In genomic region chr2:119252186-119253113, GRCh38 we compare ENCODE assay signal across 1 cellular context.
TF ChIP-seq lines count a peak whose summit lies in the region.

No MANE protein-coding gene starts in this region.

TF ChIP-seq in GM23338, 12 proteins besides CTCF, POLR2A, EP300 and RAD21 (continued from another document):
- TF ChIP-seq, protein P1, sequence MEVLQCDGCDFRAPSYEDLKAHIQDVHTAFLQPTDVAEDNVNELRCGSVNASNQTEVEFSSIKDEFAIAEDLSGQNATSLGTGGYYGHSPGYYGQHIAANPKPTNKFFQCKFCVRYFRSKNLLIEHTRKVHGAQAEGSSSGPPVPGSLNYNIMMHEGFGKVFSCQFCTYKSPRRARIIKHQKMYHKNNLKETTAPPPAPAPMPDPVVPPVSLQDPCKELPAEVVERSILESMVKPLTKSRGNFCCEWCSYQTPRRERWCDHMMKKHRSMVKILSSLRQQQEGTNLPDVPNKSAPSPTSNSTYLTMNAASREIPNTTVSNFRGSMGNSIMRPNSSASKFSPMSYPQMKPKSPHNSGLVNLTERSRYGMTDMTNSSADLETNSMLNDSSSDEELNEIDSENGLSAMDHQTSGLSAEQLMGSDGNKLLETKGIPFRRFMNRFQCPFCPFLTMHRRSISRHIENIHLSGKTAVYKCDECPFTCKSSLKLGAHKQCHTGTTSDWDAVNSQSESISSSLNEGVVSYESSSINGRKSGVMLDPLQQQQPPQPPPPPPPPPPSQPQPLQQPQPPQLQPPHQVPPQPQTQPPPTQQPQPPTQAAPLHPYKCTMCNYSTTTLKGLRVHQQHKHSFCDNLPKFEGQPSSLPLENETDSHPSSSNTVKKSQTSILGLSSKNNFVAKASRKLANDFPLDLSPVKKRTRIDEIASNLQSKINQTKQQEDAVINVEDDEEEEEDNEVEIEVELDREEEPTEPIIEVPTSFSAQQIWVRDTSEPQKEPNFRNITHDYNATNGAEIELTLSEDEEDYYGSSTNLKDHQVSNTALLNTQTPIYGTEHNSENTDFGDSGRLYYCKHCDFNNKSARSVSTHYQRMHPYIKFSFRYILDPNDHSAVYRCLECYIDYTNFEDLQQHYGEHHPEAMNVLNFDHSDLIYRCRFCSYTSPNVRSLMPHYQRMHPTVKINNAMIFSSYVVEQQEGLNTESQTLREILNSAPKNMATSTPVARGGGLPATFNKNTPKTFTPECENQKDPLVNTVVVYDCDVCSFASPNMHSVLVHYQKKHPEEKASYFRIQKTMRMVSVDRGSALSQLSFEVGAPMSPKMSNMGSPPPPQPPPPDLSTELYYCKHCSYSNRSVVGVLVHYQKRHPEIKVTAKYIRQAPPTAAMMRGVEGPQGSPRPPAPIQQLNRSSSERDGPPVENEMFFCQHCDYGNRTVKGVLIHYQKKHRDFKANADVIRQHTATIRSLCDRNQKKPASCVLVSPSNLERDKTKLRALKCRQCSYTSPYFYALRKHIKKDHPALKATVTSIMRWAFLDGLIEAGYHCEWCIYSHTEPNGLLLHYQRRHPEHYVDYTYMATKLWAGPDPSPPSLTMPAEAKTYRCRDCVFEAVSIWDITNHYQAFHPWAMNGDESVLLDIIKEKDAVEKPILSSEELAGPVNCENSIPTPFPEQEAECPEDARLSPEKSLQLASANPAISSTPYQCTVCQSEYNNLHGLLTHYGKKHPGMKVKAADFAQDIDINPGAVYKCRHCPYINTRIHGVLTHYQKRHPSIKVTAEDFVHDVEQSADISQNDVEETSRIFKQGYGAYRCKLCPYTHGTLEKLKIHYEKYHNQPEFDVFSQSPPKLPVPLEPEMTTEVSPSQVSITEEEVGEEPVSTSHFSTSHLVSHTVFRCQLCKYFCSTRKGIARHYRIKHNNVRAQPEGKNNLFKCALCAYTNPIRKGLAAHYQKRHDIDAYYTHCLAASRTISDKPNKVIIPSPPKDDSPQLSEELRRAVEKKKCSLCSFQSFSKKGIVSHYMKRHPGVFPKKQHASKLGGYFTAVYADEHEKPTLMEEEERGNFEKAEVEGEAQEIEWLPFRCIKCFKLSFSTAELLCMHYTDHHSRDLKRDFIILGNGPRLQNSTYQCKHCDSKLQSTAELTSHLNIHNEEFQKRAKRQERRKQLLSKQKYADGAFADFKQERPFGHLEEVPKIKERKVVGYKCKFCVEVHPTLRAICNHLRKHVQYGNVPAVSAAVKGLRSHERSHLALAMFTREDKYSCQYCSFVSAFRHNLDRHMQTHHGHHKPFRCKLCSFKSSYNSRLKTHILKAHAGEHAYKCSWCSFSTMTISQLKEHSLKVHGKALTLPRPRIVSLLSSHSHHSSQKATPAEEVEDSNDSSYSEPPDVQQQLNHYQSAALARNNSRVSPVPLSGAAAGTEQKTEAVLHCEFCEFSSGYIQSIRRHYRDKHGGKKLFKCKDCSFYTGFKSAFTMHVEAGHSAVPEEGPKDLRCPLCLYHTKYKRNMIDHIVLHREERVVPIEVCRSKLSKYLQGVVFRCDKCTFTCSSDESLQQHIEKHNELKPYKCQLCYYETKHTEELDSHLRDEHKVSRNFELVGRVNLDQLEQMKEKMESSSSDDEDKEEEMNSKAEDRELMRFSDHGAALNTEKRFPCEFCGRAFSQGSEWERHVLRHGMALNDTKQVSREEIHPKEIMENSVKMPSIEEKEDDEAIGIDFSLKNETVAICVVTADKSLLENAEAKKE (CRISPR knock-in tag; IDR thresholded peaks at IDR 0.05), result no peak
- TF ChIP-seq ZNF331 (CRISPR knock-in tag; IDR thresholded peaks at IDR 0.05; ENCODE audit: low read depth) (no peak), STAT1 (IDR thresholded peaks at IDR 0.05; ENCODE audit: unreplicated experiment) (no peak), NANOG (IDR thresholded peaks at IDR 0.05; ENCODE audit: borderline replicate concordance) (no peak), REST (IDR thresholded peaks at IDR 0.05; ENCODE audit: unreplicated experiment) (no peak), ZNF114 (CRISPR knock-in tag; IDR thresholded peaks at IDR 0.05) (no peak), JUNB (IDR thresholded peaks at IDR 0.05; ENCODE audit: unreplicated experiment) (no peak), POLR2AphosphoS5 (IDR thresholded peaks at IDR 0.05; ENCODE audit: low read depth) (no peak), CREB1 (CRISPR knock-in tag; IDR thresholded peaks at IDR 0.05; ENCODE audit: low read depth) (no peak), EZH2phosphoT487 (IDR thresholded peaks at IDR 0.05; ENCODE audit: unreplicated experiment) (no peak)
- TF ChIP-seq, protein P2, sequence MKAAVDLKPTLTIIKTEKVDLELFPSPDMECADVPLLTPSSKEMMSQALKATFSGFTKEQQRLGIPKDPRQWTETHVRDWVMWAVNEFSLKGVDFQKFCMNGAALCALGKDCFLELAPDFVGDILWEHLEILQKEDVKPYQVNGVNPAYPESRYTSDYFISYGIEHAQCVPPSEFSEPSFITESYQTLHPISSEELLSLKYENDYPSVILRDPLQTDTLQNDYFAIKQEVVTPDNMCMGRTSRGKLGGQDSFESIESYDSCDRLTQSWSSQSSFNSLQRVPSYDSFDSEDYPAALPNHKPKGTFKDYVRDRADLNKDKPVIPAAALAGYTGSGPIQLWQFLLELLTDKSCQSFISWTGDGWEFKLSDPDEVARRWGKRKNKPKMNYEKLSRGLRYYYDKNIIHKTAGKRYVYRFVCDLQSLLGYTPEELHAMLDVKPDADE (IDR thresholded peaks at IDR 0.05), result no peak
TF ChIP-seq in GM23338: peak in this region for 0.
